ENCODE assay signal across 8 cellular contexts in the genomic region with DNA sequence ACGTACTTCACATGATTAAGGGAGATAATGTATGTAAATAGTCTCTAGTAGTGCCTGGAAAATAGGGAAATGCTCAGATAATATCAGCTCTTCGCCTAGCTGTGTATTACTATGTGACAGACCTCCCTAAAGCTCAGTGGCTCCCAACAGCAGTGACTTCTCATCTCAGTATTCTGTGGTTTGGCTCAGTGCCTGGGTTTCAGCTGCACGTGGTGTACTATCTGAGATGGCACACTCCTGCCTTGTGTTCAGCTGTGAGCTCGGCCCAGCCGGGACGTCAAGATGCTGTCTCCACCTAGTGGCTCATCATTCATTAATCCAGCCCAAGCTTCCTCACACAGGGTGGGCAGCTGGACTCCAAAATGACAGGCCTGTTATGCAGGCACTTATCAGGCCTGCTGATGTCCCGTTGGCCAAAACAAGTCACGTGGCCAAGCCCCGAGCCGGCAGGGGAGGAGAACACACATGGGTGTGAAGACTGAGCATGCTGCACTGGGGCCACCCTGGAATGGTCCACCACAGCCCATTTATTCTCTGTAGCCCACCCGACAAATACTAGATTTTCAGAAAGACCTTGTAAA. TPM values are rescaled to one million over a fixed set of nuclear protein-coding genes. Genes with fewer than 3 reads are reported as not detected.
A peak's percentile ranks its signal among the peaks of the same experiment; 100 is the strongest.
DNase-seq lines count a peak whose midpoint lies in the region; ATAC-seq and TF ChIP-seq lines count a peak whose summit lies in the region.

No MANE protein-coding gene starts in this region.

- H3K36me3 Mint-ChIP-seq in activated T-helper 2 cell treated with anti-CD3 and anti-CD28 coated beads, Interferon-gamma antibody, Interleukin-2, Interleukin-4, amounts not matched to agents 10 μg/mL and 5 μg/mL and 100 μg/mL, durations not matched to agents 14 hours and 24 hours and 36 hours (ENCODE audit: low read depth) = peaks cover 93% of the 10 kb centered on the region

- H3K27me3 Mint-ChIP-seq in activated T-helper 2 cell treated with anti-CD3 and anti-CD28 coated beads, Interferon-gamma antibody, Interleukin-2, Interleukin-4, amounts not matched to agents 10 μg/mL and 5 μg/mL and 100 μg/mL, durations not matched to agents 14 hours and 24 hours and 36 hours (ENCODE audit: low read depth) = no peaks in the 10 kb centered on the region

- no peak overlapping the region for H3K4me3 Mint-ChIP-seq in activated T-helper 2 cell treated with anti-CD3 and anti-CD28 coated beads, Interferon-gamma antibody, Interleukin-2, Interleukin-4, amounts not matched to agents 10 μg/mL and 5 μg/mL and 100 μg/mL, durations not matched to agents 14 hours and 24 hours and 36 hours (ENCODE audit: low read depth)

- 29 to 37% methylated on average over 2 to 11 of the region's 11 CpGs for whole genome bisulfite sequencing in transverse colon (ENCODE audit: low coverage in 1 of 2), 2 donors

- peak; percentile 30 for DNase-seq in DMS114 treated with DMSO at 0.1 percent for 48 hours (lab: John Stamatoyannopoulos, UW; ENCODE audit: unreplicated experiment)
- peak; percentile 98 for DNase-seq in HT1080 (ENCODE audit: low read depth)
- peak; percentile 28 to 65 for DNase-seq in SHP77 (lab: John Stamatoyannopoulos, UW)
- peak; percentile 75 for DNase-seq in activated T-helper 2 cell treated with anti-CD3 and anti-CD28 coated beads, Interferon-gamma antibody, Interleukin-2, Interleukin-4, amounts not matched to agents 10 μg/mL and 5 μg/mL and 100 μg/mL, durations not matched to agents 14 hours and 24 hours and 36 hours (ENCODE audit: low spot score)
- DNase-seq in fibroblast of villous mesenchyme (ENCODE audit: low read depth) = peak; percentile 99
- peak; percentile 92 for DNase-seq in transverse colon

- H3K9me3 ChIP-seq in parathyroid adenoma (ENCODE audit: control insufficient read depth, low read length) (no peaks in the 10 kb centered on the region), transverse colon (no peaks in the 10 kb centered on the region)

- peak; percentile 99 for ATAC-seq in GM21447 (IDR thresholded peaks at IDR 0.05; ENCODE audit: unreplicated experiment)

- no peak overlapping the region for H3K4me3 ChIP-seq in fibroblast of villous mesenchyme (ENCODE audit: low read depth, low read length)
- no peak overlapping the region for H3K4me3 ChIP-seq in parathyroid adenoma (ENCODE audit: low read depth, low read length)
- H3K4me3 ChIP-seq in transverse colon = no peak overlapping the region

- no peak for TF ChIP-seq POLR2A in transverse colon (IDR thresholded peaks at IDR 0.05)

- peaks cover 27% of the 10 kb centered on the region for H3K4me1 Mint-ChIP-seq in activated T-helper 2 cell treated with anti-CD3 and anti-CD28 coated beads, Interferon-gamma antibody, Interleukin-2, Interleukin-4, amounts not matched to agents 10 μg/mL and 5 μg/mL and 100 μg/mL, durations not matched to agents 14 hours and 24 hours and 36 hours (ENCODE audit: low read depth)

- TF ChIP-seq CTCF in fibroblast of villous mesenchyme (IDR thresholded peaks at IDR 0.05; ENCODE audit: insufficient read depth, low read depth, low read length) (peak; percentile 58), parathyroid adenoma (IDR thresholded peaks at IDR 0.05) (peak; percentile 56), transverse colon (IDR thresholded peaks at IDR 0.05) (peak in 4 of 5 experiments; percentile 27 to 61 (median 42))

- no peak overlapping the region for H3K4me2 ChIP-seq in parathyroid adenoma (ENCODE audit: low read length)

- intact Hi-C loops in activated T-helper 2 cell treated with anti-CD3 and anti-CD28 coated beads, Interferon-gamma antibody, Interleukin-2, Interleukin-4, amounts not matched to agents 10 μg/mL and 5 μg/mL and 100 μg/mL, durations not matched to agents 14 hours and 24 hours and 36 hours (cut with micrococcal nuclease) = loop anchor here (1.0 kb wide), 1 partner anchor 19 kb away; no protein-coding TSS in a partner anchor
- intact Hi-C loops in transverse colon (cut with DNase I; ENCODE audit: low total_unique reads) = no loop called here

- no peaks in the 10 kb centered on the region for H3K9me3 Mint-ChIP-seq in activated T-helper 2 cell treated with anti-CD3 and anti-CD28 coated beads, Interferon-gamma antibody, Interleukin-2, Interleukin-4, amounts not matched to agents 10 μg/mL and 5 μg/mL and 100 μg/mL, durations not matched to agents 14 hours and 24 hours and 36 hours

- peak overlapping the region; percentile 33 for H3K27ac Mint-ChIP-seq in activated T-helper 2 cell treated with anti-CD3 and anti-CD28 coated beads, Interferon-gamma antibody, Interleukin-2, Interleukin-4, amounts not matched to agents 10 μg/mL and 5 μg/mL and 100 μg/mL, durations not matched to agents 14 hours and 24 hours and 36 hours

- no peaks in the 10 kb centered on the region for H3K79me2 ChIP-seq in parathyroid adenoma

- no peaks in the 10 kb centered on the region for H3K36me3 ChIP-seq in parathyroid adenoma (ENCODE audit: control insufficient read depth, insufficient read depth, low read length)
- peaks cover 0 to 12% (median 5%) of the 10 kb centered on the region in 4 donors for H3K36me3 ChIP-seq in transverse colon

- H3K27ac ChIP-seq in parathyroid adenoma = peak overlapping the region; percentile 11
- peak overlapping the region; percentile 50 to 73 (median 64) for H3K27ac ChIP-seq in transverse colon

- H3K9ac ChIP-seq in parathyroid adenoma = no peak overlapping the region

- H3K27me3 ChIP-seq in parathyroid adenoma (ENCODE audit: control insufficient read depth, insufficient read depth, low read length) (no peaks in the 10 kb centered on the region), transverse colon (no peaks in the 10 kb centered on the region)

- no peak for TF ChIP-seq EP300 in transverse colon (IDR thresholded peaks at IDR 0.05; ENCODE audit: low read depth)

- no peak overlapping the region for H2AFZ ChIP-seq in parathyroid adenoma

- in situ Hi-C loops in transverse colon (cut with MboI; ENCODE audit: low pct_ligation_motif_present in 1 of 4, low pct_unique_long_range_greater_than_20kb in 1 of 4, low sequenced_read_pairs in 3 of 4) = no loop called here

- peaks cover 8% of the 10 kb centered on the region for H3K4me1 ChIP-seq in parathyroid adenoma
- peaks cover 7 to 18% (median 9%) of the 10 kb centered on the region in 4 donors for H3K4me1 ChIP-seq in transverse colon

RNA-seq across cellular contexts. Expression of a gene that starts 17.8 kb away (rescaled TPM):
- 0.17 TPM in 1 of 2 replicates, not detected in the other for total RNA-seq in HT1080 (2014; rRNA removed; shearing (Covaris generic))
- polyA plus RNA-seq in HT1080 (2015; cell fraction: cytosol; rRNA removed) = not detected in 2 replicates
- 0.02 and 0.42 TPM in 2 replicates for polyA plus RNA-seq in HT1080 (2015; cell fraction: nucleus; rRNA removed)
- total RNA-seq in activated T-helper 2 cell treated with anti-CD3 and anti-CD28 coated beads, Interferon-gamma antibody, Interleukin-2, Interleukin-4, amounts not matched to agents 10 μg/mL and 5 μg/mL and 100 μg/mL, durations not matched to agents 14 hours and 24 hours and 36 hours = 0.14 and 0.18 TPM in 2 replicates
- total RNA-seq in fibroblast of villous mesenchyme (under 0.01 and 0.64 TPM in 2 replicates), transverse colon (1 to 10 TPM in 2 of 4 donors, under 1 TPM in 1, not detected in 1; 0.55 to 3.0 (median 1.3) TPM)

RNA-seq across cellular contexts. Expression of a gene that starts 24.2 kb away (rescaled TPM):
- total RNA-seq in HT1080 (2014; rRNA removed; shearing (Covaris generic)) = 61.8 and 71.4 TPM in 2 replicates
- 73.2 and 76.1 TPM in 2 replicates for polyA plus RNA-seq in HT1080 (2015; cell fraction: cytosol; rRNA removed)
- 148 and 158 TPM in 2 replicates for polyA plus RNA-seq in HT1080 (2015; cell fraction: nucleus; rRNA removed)
- total RNA-seq in activated T-helper 2 cell treated with anti-CD3 and anti-CD28 coated beads, Interferon-gamma antibody, Interleukin-2, Interleukin-4, amounts not matched to agents 10 μg/mL and 5 μg/mL and 100 μg/mL, durations not matched to agents 14 hours and 24 hours and 36 hours = 124 and 127 TPM in 2 replicates
- total RNA-seq in fibroblast of villous mesenchyme (42.3 and 48.0 TPM in 2 replicates), transverse colon (10 to 100 TPM in 3 of 4 donors, 1 to 10 TPM in 1; 6.3 to 32.2 (median 19.7) TPM)

Comparison
In these comparisons a context has a peak if more than half of its experiments do, and no peak if none do; other contexts are left out.
1. DNase-seq: peak in every context shown above with its lines; median percentile 99 in fibroblast of villous mesenchyme; 98 in HT1080; 92 in transverse colon; 75 in activated T-helper 2 cell treated with anti-CD3 and anti-CD28 coated beads, Interferon-gamma antibody, Interleukin-2, Interleukin-4, amounts not matched to agents 10 μg/mL and 5 μg/mL and 100 μg/mL, durations not matched to agents 14 hours and 24 hours and 36 hours; 46 in SHP77; 30 in DMS114 treated with DMSO at 0.1 percent for 48 hours.